ENCODE assay signal across 16 cellular contexts in the genomic region with DNA sequence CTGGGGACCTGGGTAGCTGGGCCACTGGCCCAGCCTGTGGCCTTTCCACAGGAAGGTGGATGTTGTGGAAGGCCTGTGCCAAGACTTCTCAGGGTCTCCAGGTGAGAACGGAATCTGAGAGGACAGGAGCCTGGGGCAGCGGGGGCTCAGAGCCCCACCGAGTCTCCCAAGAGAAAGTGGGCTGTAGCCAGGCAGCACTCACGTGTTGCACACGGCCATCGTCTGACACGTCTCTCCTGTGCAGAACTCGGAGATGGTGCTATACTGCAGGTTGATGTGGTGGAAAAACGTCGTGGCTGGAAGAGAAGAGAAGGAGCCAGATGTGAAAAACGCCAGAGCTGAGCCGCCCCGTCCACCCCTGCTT. TPM values are rescaled to one million over a fixed set of nuclear protein-coding genes. Genes with fewer than 3 reads are reported as not detected.
DNase-seq lines count a peak whose midpoint lies in the region; ATAC-seq and TF ChIP-seq lines count a peak whose summit lies in the region.
"Had no signal": no experiment of that assay in that cellular context is flagged by ENCODE, and none has a peak within 500 bp of the region (broad histone marks: within the 10 kb centered on the region; RNA-seq: fewer than 3 reads in every experiment).

No MANE protein-coding gene starts in this region.

- 69 to 84% methylated on average over 8 to 11 of the region's 13 CpGs for WGBS in gastroesophageal sphincter (ENCODE audit: low coverage in 1 of 2), 2 donors
- 82% methylated on average over 13 of the region's 13 CpGs; no CpG with 5 or more reads in 1 of the 2 donors for WGBS in transverse colon (ENCODE audit: low coverage in 1 of 2), 2 donors

- H3K27ac ChIP-seq in ascending aorta (peak overlapping the region; percentile 87 to 98), gastroesophageal sphincter (peak overlapping the region; percentile 57 to 96 (median 93)), rectal smooth muscle tissue (ENCODE audit: low read depth, low read length) (peak overlapping the region; percentile 98), transverse colon (peak overlapping the region; percentile 81 to 92 (median 84))
- H3K27ac ChIP-seq: KMS-11 had no signal

- in situ Hi-C loops in transverse colon (cut with MboI; ENCODE audit: low pct_ligation_motif_present in 1 of 4, low pct_unique_long_range_greater_than_20kb in 1 of 4, low sequenced_read_pairs in 3 of 4): no loop called here
- in situ Hi-C loops in GM13976 (cut with MboI; ENCODE audit: low sequenced_read_pairs, unreplicated experiment): no loop called here

- H3K9ac ChIP-seq in rectal smooth muscle tissue (ENCODE audit: low read length): no peak overlapping the region
- H3K9ac ChIP-seq: KMS-11 had no signal

- TF ChIP-seq POLR2A in gastroesophageal sphincter (IDR thresholded peaks at IDR 0.05): no peak
- no peak for TF ChIP-seq POLR2A in transverse colon (IDR thresholded peaks at IDR 0.05)

- no peak for TF ChIP-seq CTCF in ascending aorta (IDR thresholded peaks at IDR 0.05)
- no peak for TF ChIP-seq CTCF in gastroesophageal sphincter (IDR thresholded peaks at IDR 0.05)
- TF ChIP-seq CTCF in transverse colon (IDR thresholded peaks at IDR 0.05): no peak
- no peak for TF ChIP-seq CTCF in GM13976 (IDR thresholded peaks at IDR 0.05; ENCODE audit: borderline replicate concordance, control extremely low read depth, extremely low read depth, insufficient read depth, missing control alignments)

- TF ChIP-seq EP300 in gastroesophageal sphincter (IDR thresholded peaks at IDR 0.05) (no peak), transverse colon (IDR thresholded peaks at IDR 0.05; ENCODE audit: low read depth) (no peak)

- intact Hi-C loops in ascending aorta (cut with DNase I): loop anchor here (5.0 kb wide), 1 partner anchor 92 kb away; the partner anchor contains the start of gene DUSP8
- intact Hi-C loops in transverse colon (cut with DNase I; ENCODE audit: low total_unique reads): no loop called here

- H3K9me3 ChIP-seq in ascending aorta (no peaks in the 10 kb centered on the region), gastroesophageal sphincter (no peaks in the 10 kb centered on the region), transverse colon (no peaks in the 10 kb centered on the region)

- H3K4me3 ChIP-seq in ascending aorta: no peak overlapping the region
- no peak overlapping the region for H3K4me3 ChIP-seq in gastroesophageal sphincter
- no peak overlapping the region for H3K4me3 ChIP-seq in rectal smooth muscle tissue (ENCODE audit: low read length)
- no peak overlapping the region for H3K4me3 ChIP-seq in transverse colon

- DNase-seq in ascending aorta (ENCODE audit: low spot score in 2 of 2): no peak
- DNase-seq in transverse colon: no peak
- DNase-seq in GM13976 (ENCODE audit: low spot score): no peak
- DNase-seq: C1 segment of cervical spinal cord, MV-4-11, NCI-H187, NCI-H226, NCI-H524, PC-3, RPMI8226 had no signal

- peaks cover 41 to 61% of the 10 kb centered on the region in 2 donors for H3K4me1 ChIP-seq in ascending aorta
- peaks cover 12 to 80% (median 63%) of the 10 kb centered on the region in 3 donors for H3K4me1 ChIP-seq in gastroesophageal sphincter
- H3K4me1 ChIP-seq in rectal smooth muscle tissue (ENCODE audit: control insufficient read depth, insufficient read depth, low read length): peaks cover 56% of the 10 kb centered on the region
- H3K4me1 ChIP-seq in transverse colon: peaks cover 27 to 58% (median 35%) of the 10 kb centered on the region in 4 donors

- H3K36me3 ChIP-seq in ascending aorta (peaks cover 40 to 54% of the 10 kb centered on the region in 2 donors), gastroesophageal sphincter (peaks cover 0 to 57% of the 10 kb centered on the region in 2 donors), rectal smooth muscle tissue (ENCODE audit: control insufficient read depth, insufficient read depth, low read length) (peaks cover 30% of the 10 kb centered on the region), transverse colon (peaks cover 0 to 25% (median 12%) of the 10 kb centered on the region in 4 donors)

- no peaks in the 10 kb centered on the region for H3K27me3 ChIP-seq in ascending aorta
- H3K27me3 ChIP-seq in gastroesophageal sphincter: no peaks in the 10 kb centered on the region
- H3K27me3 ChIP-seq in rectal smooth muscle tissue (ENCODE audit: control insufficient read depth, insufficient read depth, low read length): no peaks in the 10 kb centered on the region
- H3K27me3 ChIP-seq in transverse colon: no peaks in the 10 kb centered on the region

- ATAC-seq in gastroesophageal sphincter: no peak
- ATAC-seq in HG03378 (IDR thresholded peaks at IDR 0.05; ENCODE audit: unreplicated experiment): no peak
- ATAC-seq in GM21786 (IDR thresholded peaks at IDR 0.05; ENCODE audit: unreplicated experiment): no peak
- ATAC-seq in HG03039 (IDR thresholded peaks at IDR 0.05; ENCODE audit: unreplicated experiment): no peak
- ATAC-seq: PC-3 had no signal

RNA-seq across cellular contexts. Expression of gene MOB2, which starts 6.4 kb away (rescaled TPM):
- total RNA-seq in ascending aorta (95.4 TPM), gastroesophageal sphincter (100 to 1,000 TPM in 2 of 4 donors, 10 to 100 TPM in 2; 59.6 to 103 (median 87.8) TPM), transverse colon (10 to 100 TPM; 22.8 to 56.7 (median 42.4) TPM)
